Comparison of ENCODE assay signal across 1 cellular context in genomic region chr16:1193143-1193824, GRCh38.
TF ChIP-seq lines count a peak whose summit lies in the region.

No MANE protein-coding gene starts in this region.

TF ChIP-seq in HepG2, 621 proteins besides CTCF, POLR2A, EP300 and RAD21:
- TF ChIP-seq MAFF (IDR thresholded peaks at IDR 0.05; ENCODE audit: low read depth, low read length): no peak
- TF ChIP-seq HNRNPL (IDR thresholded peaks at IDR 0.05; ENCODE audit: low read depth, low read length): peak; percentile 85
- no peak for TF ChIP-seq ATF7 (IDR thresholded peaks at IDR 0.05)
- TF ChIP-seq ATF7 (CRISPR knock-in tag; IDR thresholded peaks at IDR 0.05): no peak
- peak; percentile 94 for TF ChIP-seq ZBTB33 (CRISPR knock-in tag; IDR thresholded peaks at IDR 0.05)
- TF ChIP-seq PATZ1 (CRISPR knock-in tag; IDR thresholded peaks at IDR 0.05): 0 out of 2 replicates have a peak, but pooled peaks have one; percentile 15
- TF ChIP-seq DMTF1 (CRISPR knock-in tag; IDR thresholded peaks at IDR 0.05): no peak
- 0 out of 2 replicates have a peak, but pooled peaks have one; percentile 28 for TF ChIP-seq ZBTB7A (CRISPR knock-in tag; IDR thresholded peaks at IDR 0.05)
- TF ChIP-seq SP140L (CRISPR knock-in tag; IDR thresholded peaks at IDR 0.05; ENCODE audit: borderline replicate concordance): no peak
- no peak for TF ChIP-seq RARA (CRISPR knock-in tag; IDR thresholded peaks at IDR 0.05)
- TF ChIP-seq GABPB1 (CRISPR knock-in tag; IDR thresholded peaks at IDR 0.05): 0 out of 2 replicates have a peak, but pooled peaks have one; percentile 15
- no peak for TF ChIP-seq CEBPG (CRISPR knock-in tag; IDR thresholded peaks at IDR 0.05)
